Comparison of ENCODE assay signal across 2 cellular contexts in genomic region chr16:11056090-11056988, GRCh38.
A peak's percentile ranks its signal among the peaks of the same experiment; 100 is the strongest.
TF ChIP-seq lines count a peak whose summit lies in the region.

No MANE protein-coding gene starts in this region.

TF ChIP-seq in HepG2, 621 proteins besides CTCF, POLR2A, EP300 and RAD21 (continues in another document):
- TF ChIP-seq ZNF776 (CRISPR knock-in tag; IDR thresholded peaks at IDR 0.05) (no peak), ZNF7 (CRISPR knock-in tag; IDR thresholded peaks at IDR 0.05) (no peak; the same call in 1 of the 2 replicates), DDIT3 (CRISPR knock-in tag; IDR thresholded peaks at IDR 0.05) (peak; percentile 41; the same call in 1 of the 2 replicates), ZNF850 (CRISPR knock-in tag; conservative IDR thresholded peaks at IDR 0.05) (no peak), ZSCAN20 (CRISPR knock-in tag; IDR thresholded peaks at IDR 0.05; ENCODE audit: borderline replicate concordance) (no peak), NFYB (CRISPR knock-in tag; IDR thresholded peaks at IDR 0.05) (no peak), PITX1 (CRISPR knock-in tag; IDR thresholded peaks at IDR 0.05) (no peak), SOX6 (IDR thresholded peaks at IDR 0.05) (no peak), SOX6 (CRISPR knock-in tag; IDR thresholded peaks at IDR 0.05) (peak; percentile 86), NR1H2 (CRISPR knock-in tag; IDR thresholded peaks at IDR 0.05; ENCODE audit: borderline replicate concordance, low read depth) (no peak), RBM22 (optimal IDR thresholded peaks at IDR 0.05; ENCODE audit: low read length) (peak; percentile 44), RFXANK (CRISPR knock-in tag; IDR thresholded peaks at IDR 0.05) (no peak), MNT (IDR thresholded peaks at IDR 0.05) (no peak), NCOA2 (CRISPR knock-in tag; IDR thresholded peaks at IDR 0.05) (0 out of 2 replicates have a peak, but pooled peaks have one; percentile 28), E2F5 (CRISPR knock-in tag; conservative IDR thresholded peaks at IDR 0.05) (no peak), FOXA3 (CRISPR knock-in tag; IDR thresholded peaks at IDR 0.05) (peak; percentile 70), AGO1 (IDR thresholded peaks at IDR 0.05; ENCODE audit: low read depth, low read length, poor library complexity, severe bottlenecking) (no peak), SOX13 (IDR thresholded peaks at IDR 0.05) (no peak), SOX13 (CRISPR knock-in tag; conservative IDR thresholded peaks at IDR 0.05 in 1 of 2, IDR thresholded peaks at IDR 0.05 in 1 of 2) (peak in 1 of 2 experiments; percentile 89; a peak in 2 of 4 replicates), LCORL (IDR thresholded peaks at IDR 0.05) (no peak), LCORL (CRISPR knock-in tag; IDR thresholded peaks at IDR 0.05) (no peak), BCL6 (CRISPR knock-in tag; IDR thresholded peaks at IDR 0.05) (0 out of 2 replicates have a peak, but pooled peaks have one; percentile 11), ZNF709 (CRISPR knock-in tag; IDR thresholded peaks at IDR 0.05) (no peak), GATAD2A (CRISPR knock-in tag; IDR thresholded peaks at IDR 0.05) (peak; percentile 81), GABPB1 (CRISPR knock-in tag; IDR thresholded peaks at IDR 0.05) (no peak), KDM6A (CRISPR knock-in tag; IDR thresholded peaks at IDR 0.05; ENCODE audit: low read depth) (no peak), THAP11 (CRISPR knock-in tag; IDR thresholded peaks at IDR 0.05) (peak; percentile 27; the same call in 1 of the 2 replicates), ATF3 (CRISPR knock-in tag; IDR thresholded peaks at IDR 0.05) (peak; percentile 51; the same call in 1 of the 2 replicates), RFX1 (IDR thresholded peaks at IDR 0.05) (no peak), ZNF75D (CRISPR knock-in tag; IDR thresholded peaks at IDR 0.05; ENCODE audit: borderline replicate concordance) (no peak), SMARCE1 (IDR thresholded peaks at IDR 0.05; ENCODE audit: borderline replicate concordance) (no peak)
- TF ChIP-seq, protein P1, sequence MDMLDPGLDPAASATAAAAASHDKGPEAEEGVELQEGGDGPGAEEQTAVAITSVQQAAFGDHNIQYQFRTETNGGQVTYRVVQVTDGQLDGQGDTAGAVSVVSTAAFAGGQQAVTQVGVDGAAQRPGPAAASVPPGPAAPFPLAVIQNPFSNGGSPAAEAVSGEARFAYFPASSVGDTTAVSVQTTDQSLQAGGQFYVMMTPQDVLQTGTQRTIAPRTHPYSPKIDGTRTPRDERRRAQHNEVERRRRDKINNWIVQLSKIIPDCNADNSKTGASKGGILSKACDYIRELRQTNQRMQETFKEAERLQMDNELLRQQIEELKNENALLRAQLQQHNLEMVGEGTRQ (IDR thresholded peaks at IDR 0.05; ENCODE audit: low read depth, low read length) = 0 out of 2 replicates have a peak, but pooled peaks have one; percentile 14
- TF ChIP-seq, protein P1 (CRISPR knock-in tag; IDR thresholded peaks at IDR 0.05; ENCODE audit: borderline replicate concordance) = no peak
- TF ChIP-seq, protein P2, sequence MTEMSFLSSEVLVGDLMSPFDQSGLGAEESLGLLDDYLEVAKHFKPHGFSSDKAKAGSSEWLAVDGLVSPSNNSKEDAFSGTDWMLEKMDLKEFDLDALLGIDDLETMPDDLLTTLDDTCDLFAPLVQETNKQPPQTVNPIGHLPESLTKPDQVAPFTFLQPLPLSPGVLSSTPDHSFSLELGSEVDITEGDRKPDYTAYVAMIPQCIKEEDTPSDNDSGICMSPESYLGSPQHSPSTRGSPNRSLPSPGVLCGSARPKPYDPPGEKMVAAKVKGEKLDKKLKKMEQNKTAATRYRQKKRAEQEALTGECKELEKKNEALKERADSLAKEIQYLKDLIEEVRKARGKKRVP (CRISPR knock-in tag; IDR thresholded peaks at IDR 0.05) = peak in 1 of 2 experiments; percentile 96; a peak in 2 of 4 replicates

TF ChIP-seq in GM12878, 131 proteins besides CTCF, POLR2A, EP300 and RAD21:
- TF ChIP-seq ESRRA (IDR thresholded peaks at IDR 0.05; ENCODE audit: low read length) (no peak), TCF7 (IDR thresholded peaks at IDR 0.05; ENCODE audit: borderline replicate concordance) (no peak), RFX5 (IDR thresholded peaks at IDR 0.05; ENCODE audit: low read depth, low read length) (no peak), ZNF24 (IDR thresholded peaks at IDR 0.05) (no peak), HCFC1 (IDR thresholded peaks at IDR 0.05; ENCODE audit: low read length) (no peak), CHD2 (IDR thresholded peaks at IDR 0.05; ENCODE audit: borderline replicate concordance, low read depth, low read length) (no peak), ZZZ3 (IDR thresholded peaks at IDR 0.05; ENCODE audit: control insufficient read depth, insufficient read length, low read depth) (no peak), RAD51 (IDR thresholded peaks at IDR 0.05) (no peak), ATF7 (IDR thresholded peaks at IDR 0.05; ENCODE audit: low read depth) (no peak), TCF3 (IDR thresholded peaks at IDR 0.05; ENCODE audit: borderline replicate concordance, insufficient read depth, low read depth, low read length) (no peak), TAF1 (IDR thresholded peaks at IDR 0.05; ENCODE audit: borderline replicate concordance, low read depth, low read length) (no peak), IKZF1 (conservative IDR thresholded peaks at IDR 0.05) (no peak), RUNX3 (IDR thresholded peaks at IDR 0.05; ENCODE audit: low read length) (no peak), NR2C1 (IDR thresholded peaks at IDR 0.05) (no peak), DPF2 (IDR thresholded peaks at IDR 0.05) (no peak)
- TF ChIP-seq, protein P3, sequence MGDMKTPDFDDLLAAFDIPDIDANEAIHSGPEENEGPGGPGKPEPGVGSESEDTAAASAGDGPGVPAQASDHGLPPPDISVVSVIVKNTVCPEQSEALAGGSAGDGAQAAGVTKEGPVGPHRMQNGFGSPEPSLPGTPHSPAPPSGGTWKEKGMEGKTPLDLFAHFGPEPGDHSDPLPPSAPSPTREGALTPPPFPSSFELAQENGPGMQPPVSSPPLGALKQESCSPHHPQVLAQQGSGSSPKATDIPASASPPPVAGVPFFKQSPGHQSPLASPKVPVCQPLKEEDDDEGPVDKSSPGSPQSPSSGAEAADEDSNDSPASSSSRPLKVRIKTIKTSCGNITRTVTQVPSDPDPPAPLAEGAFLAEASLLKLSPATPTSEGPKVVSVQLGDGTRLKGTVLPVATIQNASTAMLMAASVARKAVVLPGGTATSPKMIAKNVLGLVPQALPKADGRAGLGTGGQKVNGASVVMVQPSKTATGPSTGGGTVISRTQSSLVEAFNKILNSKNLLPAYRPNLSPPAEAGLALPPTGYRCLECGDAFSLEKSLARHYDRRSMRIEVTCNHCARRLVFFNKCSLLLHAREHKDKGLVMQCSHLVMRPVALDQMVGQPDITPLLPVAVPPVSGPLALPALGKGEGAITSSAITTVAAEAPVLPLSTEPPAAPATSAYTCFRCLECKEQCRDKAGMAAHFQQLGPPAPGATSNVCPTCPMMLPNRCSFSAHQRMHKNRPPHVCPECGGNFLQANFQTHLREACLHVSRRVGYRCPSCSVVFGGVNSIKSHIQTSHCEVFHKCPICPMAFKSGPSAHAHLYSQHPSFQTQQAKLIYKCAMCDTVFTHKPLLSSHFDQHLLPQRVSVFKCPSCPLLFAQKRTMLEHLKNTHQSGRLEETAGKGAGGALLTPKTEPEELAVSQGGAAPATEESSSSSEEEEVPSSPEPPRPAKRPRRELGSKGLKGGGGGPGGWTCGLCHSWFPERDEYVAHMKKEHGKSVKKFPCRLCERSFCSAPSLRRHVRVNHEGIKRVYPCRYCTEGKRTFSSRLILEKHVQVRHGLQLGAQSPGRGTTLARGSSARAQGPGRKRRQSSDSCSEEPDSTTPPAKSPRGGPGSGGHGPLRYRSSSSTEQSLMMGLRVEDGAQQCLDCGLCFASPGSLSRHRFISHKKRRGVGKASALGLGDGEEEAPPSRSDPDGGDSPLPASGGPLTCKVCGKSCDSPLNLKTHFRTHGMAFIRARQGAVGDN (IDR thresholded peaks at IDR 0.05) = no peak
- TF ChIP-seq, protein P4, sequence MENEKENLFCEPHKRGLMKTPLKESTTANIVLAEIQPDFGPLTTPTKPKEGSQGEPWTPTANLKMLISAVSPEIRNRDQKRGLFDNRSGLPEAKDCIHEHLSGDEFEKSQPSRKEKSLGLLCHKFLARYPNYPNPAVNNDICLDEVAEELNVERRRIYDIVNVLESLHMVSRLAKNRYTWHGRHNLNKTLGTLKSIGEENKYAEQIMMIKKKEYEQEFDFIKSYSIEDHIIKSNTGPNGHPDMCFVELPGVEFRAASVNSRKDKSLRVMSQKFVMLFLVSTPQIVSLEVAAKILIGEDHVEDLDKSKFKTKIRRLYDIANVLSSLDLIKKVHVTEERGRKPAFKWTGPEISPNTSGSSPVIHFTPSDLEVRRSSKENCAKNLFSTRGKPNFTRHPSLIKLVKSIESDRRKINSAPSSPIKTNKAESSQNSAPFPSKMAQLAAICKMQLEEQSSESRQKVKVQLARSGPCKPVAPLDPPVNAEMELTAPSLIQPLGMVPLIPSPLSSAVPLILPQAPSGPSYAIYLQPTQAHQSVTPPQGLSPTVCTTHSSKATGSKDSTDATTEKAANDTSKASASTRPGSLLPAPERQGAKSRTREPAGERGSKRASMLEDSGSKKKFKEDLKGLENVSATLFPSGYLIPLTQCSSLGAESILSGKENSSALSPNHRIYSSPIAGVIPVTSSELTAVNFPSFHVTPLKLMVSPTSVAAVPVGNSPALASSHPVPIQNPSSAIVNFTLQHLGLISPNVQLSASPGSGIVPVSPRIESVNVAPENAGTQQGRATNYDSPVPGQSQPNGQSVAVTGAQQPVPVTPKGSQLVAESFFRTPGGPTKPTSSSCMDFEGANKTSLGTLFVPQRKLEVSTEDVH (IDR thresholded peaks at IDR 0.05; ENCODE audit: low read depth, partially characterized antibody) = no peak
- TF ChIP-seq, protein P5, sequence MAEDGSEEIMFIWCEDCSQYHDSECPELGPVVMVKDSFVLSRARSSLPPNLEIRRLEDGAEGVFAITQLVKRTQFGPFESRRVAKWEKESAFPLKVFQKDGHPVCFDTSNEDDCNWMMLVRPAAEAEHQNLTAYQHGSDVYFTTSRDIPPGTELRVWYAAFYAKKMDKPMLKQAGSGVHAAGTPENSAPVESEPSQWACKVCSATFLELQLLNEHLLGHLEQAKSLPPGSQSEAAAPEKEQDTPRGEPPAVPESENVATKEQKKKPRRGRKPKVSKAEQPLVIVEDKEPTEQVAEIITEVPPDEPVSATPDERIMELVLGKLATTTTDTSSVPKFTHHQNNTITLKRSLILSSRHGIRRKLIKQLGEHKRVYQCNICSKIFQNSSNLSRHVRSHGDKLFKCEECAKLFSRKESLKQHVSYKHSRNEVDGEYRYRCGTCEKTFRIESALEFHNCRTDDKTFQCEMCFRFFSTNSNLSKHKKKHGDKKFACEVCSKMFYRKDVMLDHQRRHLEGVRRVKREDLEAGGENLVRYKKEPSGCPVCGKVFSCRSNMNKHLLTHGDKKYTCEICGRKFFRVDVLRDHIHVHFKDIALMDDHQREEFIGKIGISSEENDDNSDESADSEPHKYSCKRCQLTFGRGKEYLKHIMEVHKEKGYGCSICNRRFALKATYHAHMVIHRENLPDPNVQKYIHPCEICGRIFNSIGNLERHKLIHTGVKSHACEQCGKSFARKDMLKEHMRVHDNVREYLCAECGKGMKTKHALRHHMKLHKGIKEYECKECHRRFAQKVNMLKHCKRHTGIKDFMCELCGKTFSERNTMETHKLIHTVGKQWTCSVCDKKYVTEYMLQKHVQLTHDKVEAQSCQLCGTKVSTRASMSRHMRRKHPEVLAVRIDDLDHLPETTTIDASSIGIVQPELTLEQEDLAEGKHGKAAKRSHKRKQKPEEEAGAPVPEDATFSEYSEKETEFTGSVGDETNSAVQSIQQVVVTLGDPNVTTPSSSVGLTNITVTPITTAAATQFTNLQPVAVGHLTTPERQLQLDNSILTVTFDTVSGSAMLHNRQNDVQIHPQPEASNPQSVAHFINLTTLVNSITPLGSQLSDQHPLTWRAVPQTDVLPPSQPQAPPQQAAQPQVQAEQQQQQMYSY (CRISPR knock-in tag; IDR thresholded peaks at IDR 0.05) = no peak
